In genomic region chr3:12005951-12006625, GRCh38 we compare ENCODE assay signal across 1 cellular context.
TF ChIP-seq lines count a peak whose summit lies in the region.

No MANE protein-coding gene starts in this region.

TF ChIP-seq in HepG2, 621 proteins besides CTCF, POLR2A, EP300 and RAD21:
- TF ChIP-seq MIER3 (CRISPR knock-in tag; IDR thresholded peaks at IDR 0.05; ENCODE audit: borderline replicate concordance) (no peak), FOXA3 (CRISPR knock-in tag; IDR thresholded peaks at IDR 0.05) (no peak), PITX1 (CRISPR knock-in tag; IDR thresholded peaks at IDR 0.05) (no peak), TBX2 (CRISPR knock-in tag; IDR thresholded peaks at IDR 0.05; ENCODE audit: borderline replicate concordance) (no peak), RBFOX2 (IDR thresholded peaks at IDR 0.05; ENCODE audit: low read depth, low read length) (no peak), DZIP1 (CRISPR knock-in tag; IDR thresholded peaks at IDR 0.05) (no peak), ARID3A (IDR thresholded peaks at IDR 0.05; ENCODE audit: low read depth, low read length) (no peak), ZBED4 (CRISPR knock-in tag; IDR thresholded peaks at IDR 0.05; ENCODE audit: borderline replicate concordance) (no peak), GLI4 (CRISPR knock-in tag; IDR thresholded peaks at IDR 0.05; ENCODE audit: borderline replicate concordance) (no peak)
